17 cellular contexts compared by ENCODE assay signal in the genomic region with DNA sequence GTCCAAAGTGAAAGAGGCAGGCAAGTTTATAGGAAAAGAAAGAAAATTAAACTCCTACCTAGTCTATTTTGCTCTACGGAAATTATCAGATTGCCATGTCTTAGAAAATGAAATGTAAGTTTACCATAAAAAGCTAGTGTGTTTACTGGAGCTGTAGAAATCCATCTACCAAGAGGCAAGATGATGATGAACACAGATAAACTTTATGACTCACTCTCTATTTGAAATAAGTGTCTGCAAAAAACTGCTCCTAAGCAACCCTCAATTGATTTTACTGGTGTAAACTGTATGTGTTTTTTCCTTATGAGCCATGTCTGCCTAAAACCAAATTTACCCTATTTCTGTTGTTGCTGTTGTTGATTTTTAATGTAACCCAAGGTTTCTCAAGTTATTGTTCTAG.
"Had no signal": no experiment of that assay in that cellular context is flagged by ENCODE, and none has a peak within 500 bp of the region (broad histone marks: within the 10 kb centered on the region; RNA-seq: fewer than 3 reads in every experiment).

No MANE protein-coding gene starts in this region.

- H3K4me1 ChIP-seq: esophagus squamous epithelium, sigmoid colon, stomach, testis, upper lobe of right lung had no signal

- H3K4me1 Mint-ChIP-seq: nephron progenitor cell had no signal

- FAIRE-seq: endothelial cell of umbilical vein had no signal

- DNase-seq: activated CD4-positive, alpha-beta T cell treated with anti-CD3 and anti-CD28 coated beads, Interleukin-2, amount 50 U/mL, for 48 hours; activated naive CD4-positive, alpha-beta T cell treated with anti-CD3 and anti-CD28 coated beads, Interleukin-2, amount 50 U/mL, for 16 hours; brain microvascular endothelial cell; effector CD8-positive, alpha-beta T cell; esophagus squamous epithelium; foreskin fibroblast; glutamatergic neuron; hypothalamus; kidney glomerular epithelial cell; nephron progenitor cell; sigmoid colon; stimulated activated CD4-positive, alpha-beta T cell treated with anti-CD3 and anti-CD28 coated beads, Interleukin-1b, Interleukin-23, amount 100 ng/mL, for 48 hours; stomach; testis; upper lobe of right lung had no signal

- ATAC-seq: upper lobe of right lung had no signal

- H3K9me3 ChIP-seq: esophagus squamous epithelium, sigmoid colon, stomach, testis, upper lobe of right lung had no signal

- H3K27ac Mint-ChIP-seq: nephron progenitor cell had no signal

- H3K4me3 Mint-ChIP-seq: nephron progenitor cell had no signal

- H3K4me3 ChIP-seq: esophagus squamous epithelium, sigmoid colon, stomach, testis, upper lobe of right lung had no signal

- H3K27ac ChIP-seq: brain microvascular endothelial cell, esophagus squamous epithelium, sigmoid colon, stomach, testis, upper lobe of right lung, VCaP had no signal
